12 cellular contexts compared by ENCODE assay signal in genomic region chr1:53362851-53363642, GRCh38. TPM values are rescaled to one million over a fixed set of nuclear protein-coding genes. Genes with fewer than 3 reads are reported as not detected.
A peak's percentile ranks its signal among the peaks of the same experiment; 100 is the strongest.
DNase-seq lines count a peak whose midpoint lies in the region; ATAC-seq, FAIRE-seq and TF ChIP-seq lines count a peak whose summit lies in the region.
"Had no signal": no experiment of that assay in that cellular context is flagged by ENCODE, and none has a peak within 500 bp of the region (broad histone marks: within the 10 kb centered on the region; RNA-seq: fewer than 3 reads in every experiment).

No MANE protein-coding gene starts in this region.

- peak overlapping the region; percentile 30 for H2BK12ac ChIP-seq in neuronal stem cell (ENCODE audit: low read length)

- no peak for DNase-seq in GM18507 (ENCODE audit: extremely low spot score, insufficient read length, low read depth)
- peak; percentile 70 for DNase-seq in NCI-H1694 (lab: John Stamatoyannopoulos, UW)
- DNase-seq in GM12878 (ENCODE audit: low read depth, low spot score): no peak
- no peak for DNase-seq in neuronal stem cell (ENCODE audit: low spot score)
- no peak for DNase-seq in tibial nerve (ENCODE audit: low spot score in 2 of 2)
- no peak for DNase-seq in activated T-cell treated with anti-CD3 and anti-CD28 coated beads, Interleukin-2, amount 50 U/mL, for 1 hour
- DNase-seq: activated naive CD4-positive, alpha-beta T cell treated with Interleukin-2 at 50 U/mL for 16 hours; CD8-positive, alpha-beta memory T cell; MG63 had no signal

- no peaks in the 10 kb centered on the region for H3K79me1 ChIP-seq in neuronal stem cell (ENCODE audit: low read depth, low read length)

- no peak overlapping the region for H3K23ac ChIP-seq in neuronal stem cell (ENCODE audit: low read depth, low read length, poor library complexity)

- TF ChIP-seq POLR2A in GM12878 (IDR thresholded peaks at IDR 0.05; ENCODE audit: low read depth, low read length) (no peak), tibial nerve (IDR thresholded peaks at IDR 0.05) (no peak)

- no peak for TF ChIP-seq EP300 in GM12878 (IDR thresholded peaks at IDR 0.05; ENCODE audit: borderline replicate concordance in 1 of 2, control insufficient read depth in 1 of 2, low read depth in 2 of 2, low read length in 2 of 2)
- no peak for TF ChIP-seq EP300 in tibial nerve (IDR thresholded peaks at IDR 0.05)

- BruUV-seq in GM12878 (replicated peaks; lab: Mats Ljungman, UMichigan): no TSS peak

- SMC1A ChIA-PET in GM12878 (lab: Charles Lee; ENCODE audit: uncharacterized antibody, unreplicated experiment): no interaction called here

- in situ Hi-C loops in GM12878 (cut with MboI): no loop called here

- ATAC-seq in GM12878 (peak; percentile 55), HG02642 (IDR thresholded peaks at IDR 0.05; ENCODE audit: poor library complexity, unreplicated experiment) (no peak)
- ATAC-seq: activated CD4-positive, CD25-positive, alpha-beta regulatory T cell treated with anti-CD3 and anti-CD28 coated beads, Interleukin-2, amount 50 U/mL, for 24 hours had no signal

- peak overlapping the region; percentile 58 for H2AK5ac ChIP-seq in neuronal stem cell (ENCODE audit: low read depth, low read length)

- 0 out of 2 replicates have a peak, but pooled peaks have one; percentile 2 for TF ChIP-seq RAD21 in GM12878 (IDR thresholded peaks at IDR 0.05; ENCODE audit: insufficient read depth, low read depth, low read length)

- H3K4me2 ChIP-seq in GM12878 (ENCODE audit: control insufficient read depth, insufficient read depth) (no peak overlapping the region), neuronal stem cell (ENCODE audit: insufficient read depth, low read length, poor library complexity, severe bottlenecking) (no peak overlapping the region)

- H3K27ac ChIP-seq in GM12878 (ENCODE audit: control insufficient read depth, insufficient read depth) (no peak overlapping the region), neuronal stem cell (replicated peaks; ENCODE audit: low read length) (no peak overlapping the region), tibial nerve (no peak overlapping the region)
- H3K27ac ChIP-seq: SJSA1 had no signal

- no peak overlapping the region for H4K8ac ChIP-seq in neuronal stem cell (ENCODE audit: low read depth, low read length)

- peak overlapping the region; percentile 88 for H2BK120ac ChIP-seq in neuronal stem cell (ENCODE audit: low read depth, low read length)

- peak; percentile 5 for FAIRE-seq in GM18507 (lab: Jason Lieb, UNC)
- FAIRE-seq in GM12878 (lab: Jason Lieb, UNC): no peak

- intact Hi-C loops in GM12878 (cut with micrococcal nuclease; ENCODE audit: unreplicated experiment): no loop called here

- no peaks in the 10 kb centered on the region; a peak in 1 of 4 replicates for H3K27me3 ChIP-seq in GM12878 (replicated peaks in 1 of 2; ENCODE audit: control insufficient read depth in 2 of 2, insufficient read depth in 2 of 2, low read length in 1 of 2)
- H3K27me3 ChIP-seq in neuronal stem cell (ENCODE audit: control insufficient read depth in 3 of 3, insufficient read depth in 3 of 3, low read depth in 1 of 3, low read length in 3 of 3): peaks cover 0 to 17% (median 0%) of the 10 kb centered on the region in 3 experiments
- H3K27me3 ChIP-seq in tibial nerve: no peaks in the 10 kb centered on the region
- H3K27me3 ChIP-seq: MG63, SJSA1 had no signal

- POLR2A ChIA-PET in GM12878 (lab: Charles Lee): no interaction called here

- CTCF ChIA-PET in GM12878 (lab: Yijun Ruan, JAX): no interaction called here

- H3K4ac ChIP-seq in neuronal stem cell (ENCODE audit: low read length): no peak overlapping the region

- H2BK15ac ChIP-seq in neuronal stem cell (ENCODE audit: low read length): peak overlapping the region; percentile 60

- H3K14ac ChIP-seq in neuronal stem cell (ENCODE audit: low read length): peak overlapping the region; percentile 41

- H2AFZ ChIP-seq in GM12878 (ENCODE audit: control insufficient read depth, low read depth, low read length) (no peak overlapping the region), neuronal stem cell (ENCODE audit: low read length) (no peak overlapping the region)

- RAD21 ChIA-PET in GM12878 (lab: Charles Lee; ENCODE audit: unreplicated experiment): no interaction called here

- H3K4me1 ChIP-seq in GM12878 (ENCODE audit: control insufficient read depth, insufficient read depth, low read length) (peaks cover 2% of the 10 kb centered on the region), neuronal stem cell (ENCODE audit: control insufficient read depth in 2 of 2, insufficient read depth in 1 of 2, low read depth in 1 of 2, low read length in 2 of 2) (peaks cover 0 to 9% of the 10 kb centered on the region in 2 donors), tibial nerve (peaks cover 0 to under 1% (median 0%) of the 10 kb centered on the region in 4 donors)
- H3K4me1 ChIP-seq: SJSA1 had no signal

- 54% methylated on average over 9 of the region's 9 CpGs for WGBS in GM12878 (ENCODE audit: insufficient coverage, insufficient replicate concordance, low lambda C conversion rate, missing lambda C conversion rate)
- WGBS in neuronal stem cell (ENCODE audit: extremely low coverage in 2 of 2, insufficient read length in 2 of 2, insufficient replicate concordance in 1 of 2), 2 donors: no CpG with 5 or more reads among the region's 9 CpGs
- WGBS in tibial nerve, 2 donors: 84 to 87% methylated on average over 9 of the region's 9 CpGs

- peak overlapping the region; percentile 98 for H4K91ac ChIP-seq in neuronal stem cell (ENCODE audit: low read depth, low read length, poor library complexity)

- H3K9ac ChIP-seq in GM12878 (ENCODE audit: control insufficient read depth, insufficient read depth, low read length): no peak overlapping the region
- H3K9ac ChIP-seq in neuronal stem cell (ENCODE audit: low read depth, low read length, poor library complexity): no peak overlapping the region

- TF ChIP-seq CTCF in GM12878 (IDR thresholded peaks at IDR 0.05 in 2 of 3, conservative IDR thresholded peaks at IDR 0.05 in 1 of 3; ENCODE audit: control insufficient read depth in 2 of 3, extremely low read depth in 1 of 3, insufficient read depth in 1 of 3, low read depth in 3 of 3, low read length in 3 of 3) (peak; percentile 9 to 36 (median 16); a peak in 3 of 6 replicates), tibial nerve (IDR thresholded peaks at IDR 0.05) (no peak)

- peak overlapping the region; percentile 43 for H2BK5ac ChIP-seq in neuronal stem cell (ENCODE audit: low read length)

- H3K36me3 ChIP-seq in GM12878 (ENCODE audit: control insufficient read depth in 2 of 2, insufficient read depth in 2 of 2, low read length in 1 of 2) (no peaks in the 10 kb centered on the region), neuronal stem cell (replicated peaks in 1 of 2; ENCODE audit: control insufficient read depth in 2 of 2, insufficient read depth in 2 of 2, low read length in 2 of 2) (no peaks in the 10 kb centered on the region), tibial nerve (no peaks in the 10 kb centered on the region)
- H3K36me3 ChIP-seq: MG63, SJSA1 had no signal

- H3K9me3 ChIP-seq in GM12878 (replicated peaks; ENCODE audit: control insufficient read depth, insufficient read depth, low read length) (no peaks in the 10 kb centered on the region), neuronal stem cell (replicated peaks in 1 of 2; ENCODE audit: control insufficient read depth in 2 of 2, insufficient read depth in 1 of 2, low read depth in 1 of 2, low read length in 2 of 2) (peaks cover 0 to 2% of the 10 kb centered on the region in 2 donors), tibial nerve (peaks cover 0 to 17% (median 0%) of the 10 kb centered on the region in 4 donors)
- H3K9me3 ChIP-seq: SJSA1 had no signal

- no peak overlapping the region for H3K4me3 ChIP-seq in GM12878
- no peak overlapping the region for H3K4me3 ChIP-seq in neuronal stem cell (ENCODE audit: low read length in 2 of 2)
- no peak overlapping the region for H3K4me3 ChIP-seq in tibial nerve
- H3K4me3 ChIP-seq: MG63, SJSA1 had no signal

- H4K20me1 ChIP-seq in GM12878 (ENCODE audit: control insufficient read depth, insufficient read depth): no peaks in the 10 kb centered on the region

- H3K79me2 ChIP-seq in GM12878 (ENCODE audit: control insufficient read depth, insufficient read depth, low read length): no peaks in the 10 kb centered on the region

- H3K18ac ChIP-seq in neuronal stem cell (ENCODE audit: low read length): peak overlapping the region; percentile 62

TF ChIP-seq in GM12878, 131 proteins besides CTCF, POLR2A, EP300 and RAD21:
- TF ChIP-seq EZH2 (IDR thresholded peaks at IDR 0.05; ENCODE audit: borderline replicate concordance, control insufficient read depth, low read depth, low read length): no peak
- peak; percentile 29; the same call in 1 of the 2 replicates for TF ChIP-seq SMC3 (IDR thresholded peaks at IDR 0.05; ENCODE audit: borderline replicate concordance, low read length)
TF ChIP-seq in GM12878: peak in this region for 1.

RNA-seq across cellular contexts. Expression of gene LRP8, which starts 35.2 kb away (rescaled TPM):
- total RNA-seq in GM12878 (2013; cell fraction: nucleolus; rRNA removed): 116 and 125 TPM in 2 replicates
- total RNA-seq in GM12878 (2014; rRNA removed) (21.3 and 23.8 TPM in 2 replicates), GM12878 (2014; rRNA removed; fragmentation: Illumina TruSeq; extraction: Trizol) (19.2 and 20.8 TPM in 2 replicates), GM12878 (2021) (25.5 and 26.1 TPM in 2 replicates), tibial nerve (10 to 100 TPM in 1 of 4 donors, 1 to 10 TPM in 3; 2.2 to 15.0 (median 2.5) TPM)
- polyA plus RNA-seq in GM12878 (2011; ENCODE audit: low read depth): 7.0 TPM
- polyA plus RNA-seq in GM12878 (2011; rRNA removed) (25.5 and 40.5 TPM in 2 replicates), GM12878 (2014; fragmentation: Illumina TruSeq; extraction: Trizol) (21.9 and 26.6 TPM in 2 replicates), GM12878 (2014; fragmentation: Nextera tagmentation; extraction: Ambion mirVana) (1 to 10 TPM; 3.6 to 4.5 TPM), GM12878 (2014; rRNA removed) (27.3 and 33.7 TPM in 2 replicates), GM12878 (2016; fragmentation: Nextera tagmentation; extraction: Ambion mirVana) (1 to 10 TPM; 2.8 to 3.1 TPM)
- 37.4 and 42.6 TPM in 2 replicates for polyA plus RNA-seq in GM12878 (2011; cell fraction: cytosol; rRNA removed)
- 173 and 193 TPM in 2 replicates for polyA plus RNA-seq in GM12878 (2011; cell fraction: nucleus; rRNA removed)
- 8.1 and 8.9 TPM in 2 replicates for polyA plus RNA-seq in GM12878 (2012)
- polyA minus RNA-seq in GM12878 (2011; rRNA and poly(A)+ RNA removed): 89.1 and 91.1 TPM in 2 replicates
- 19.0 and 25.3 TPM in 2 replicates for polyA minus RNA-seq in GM12878 (2011; cell fraction: cytosol; rRNA and poly(A)+ RNA removed)
- polyA minus RNA-seq in GM12878 (2011; cell fraction: nucleus; rRNA and poly(A)+ RNA removed): 57.3 and 118 TPM in 2 replicates
- polyA plus RNA-seq in neuronal stem cell (2013, experiment 1 of 2): 23.6 TPM
- polyA plus RNA-seq in neuronal stem cell (2013, experiment 2 of 2): 22.6 TPM

Comparison
In these comparisons a context has a peak if more than half of its experiments do, and no peak if none do; other contexts are left out.
1. CTCF ChIP-seq: peak in GM12878 (3 of 3); none in tibial nerve (0 of 5).